ENCODE assay signal across 8 cellular contexts in genomic region chr5:172452398-172453205, GRCh38. TPM values are rescaled to one million over a fixed set of nuclear protein-coding genes. Genes with fewer than 3 reads are reported as not detected.
A peak's percentile ranks its signal among the peaks of the same experiment; 100 is the strongest.
DNase-seq lines count a peak whose midpoint lies in the region; ATAC-seq and TF ChIP-seq lines count a peak whose summit lies in the region.

No MANE protein-coding gene starts in this region.

- TF ChIP-seq CTCF in 22Rv1 (IDR thresholded peaks at IDR 0.05), result peak; percentile 6; the same call in 1 of the 2 replicates
- no peak for TF ChIP-seq CTCF in HFF-Myc (IDR thresholded peaks at IDR 0.05; ENCODE audit: low read depth, low read length, missing control alignments)
- TF ChIP-seq CTCF in breast epithelium (IDR thresholded peaks at IDR 0.05), result no peak

- H3K4me1 ChIP-seq in breast epithelium, result no peaks in the 10 kb centered on the region

- H3K4me3 ChIP-seq in HFF-Myc (replicated peaks; ENCODE audit: low read depth, low read length), result peak overlapping the region; percentile 82
- H3K4me3 ChIP-seq in breast epithelium, result peak overlapping the region; percentile 90 to 98 (median 93)

- DNase-seq in HFF-Myc (ENCODE audit: extremely low read depth, low read depth) (no peak), breast epithelium (ENCODE audit: low spot score in 2 of 2) (no peak), islet precursor cell (peak; percentile 72), superior temporal gyrus (ENCODE audit: extremely low spot score) (peak; percentile 79), NCI-H69 (lab: John Stamatoyannopoulos, UW) (no peak)
- no peak for DNase-seq in activated CD4-positive, alpha-beta T cell treated with anti-CD3 and anti-CD28 coated beads for 1 hour

- H3K27ac ChIP-seq in 22Rv1 (no peak overlapping the region), breast epithelium (peak overlapping the region; percentile 92 to 95)

- ATAC-seq in GM19463 (IDR thresholded peaks at IDR 0.05; ENCODE audit: unreplicated experiment), result no peak

- no peaks in the 10 kb centered on the region for H3K9me3 ChIP-seq in breast epithelium

- no peaks in the 10 kb centered on the region for H3K27me3 ChIP-seq in breast epithelium

- TF ChIP-seq POLR2A in breast epithelium (IDR thresholded peaks at IDR 0.05), result no peak

- H3K36me3 ChIP-seq in breast epithelium, result no peaks in the 10 kb centered on the region

- intact Hi-C loops in breast epithelium (cut with DNase I; ENCODE audit: low total_unique reads), result no loop called here

RNA-seq across cellular contexts. Expression of gene SH3PXD2B, which starts 1.7 kb away (rescaled TPM):
- total RNA-seq in breast epithelium, result 100 to 1,000 TPM in 1 of 3 donors, 10 to 100 TPM in 2; 35.3 to 118 (median 43.9) TPM

Comparison
In these comparisons a context has a peak if more than half of its experiments do, and no peak if none do; other contexts are left out.
1. DNase-seq: peak in islet precursor cell (single experiment) and superior temporal gyrus (single experiment); none in HFF-Myc (single experiment), breast epithelium (0 of 2), NCI-H69 (single experiment) and activated CD4-positive, alpha-beta T cell treated with anti-CD3 and anti-CD28 coated beads for 1 hour (single experiment).